1 cellular context compared by ENCODE assay signal in genomic region chr2:101692037-101692436, GRCh38.
TF ChIP-seq lines count a peak whose summit lies in the region.

No MANE protein-coding gene starts in this region.

TF ChIP-seq in IMR-90, 13 proteins besides CTCF, POLR2A, EP300 and RAD21 (continued from another document):
- TF ChIP-seq, protein P1, sequence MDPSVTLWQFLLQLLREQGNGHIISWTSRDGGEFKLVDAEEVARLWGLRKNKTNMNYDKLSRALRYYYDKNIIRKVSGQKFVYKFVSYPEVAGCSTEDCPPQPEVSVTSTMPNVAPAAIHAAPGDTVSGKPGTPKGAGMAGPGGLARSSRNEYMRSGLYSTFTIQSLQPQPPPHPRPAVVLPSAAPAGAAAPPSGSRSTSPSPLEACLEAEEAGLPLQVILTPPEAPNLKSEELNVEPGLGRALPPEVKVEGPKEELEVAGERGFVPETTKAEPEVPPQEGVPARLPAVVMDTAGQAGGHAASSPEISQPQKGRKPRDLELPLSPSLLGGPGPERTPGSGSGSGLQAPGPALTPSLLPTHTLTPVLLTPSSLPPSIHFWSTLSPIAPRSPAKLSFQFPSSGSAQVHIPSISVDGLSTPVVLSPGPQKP (IDR thresholded peaks at IDR 0.05; ENCODE audit: borderline replicate concordance, low read depth, low read length), result no peak
- TF ChIP-seq RCOR1 (IDR thresholded peaks at IDR 0.05; ENCODE audit: insufficient replicate concordance, low read length) (no peak), RFX5 (IDR thresholded peaks at IDR 0.05; ENCODE audit: low read depth, low read length) (no peak), MAZ (IDR thresholded peaks at IDR 0.05; ENCODE audit: borderline replicate concordance, low read depth, low read length) (no peak), NFE2L2 (IDR thresholded peaks at IDR 0.05; ENCODE audit: low read depth, low read length) (no peak), BHLHE40 (IDR thresholded peaks at IDR 0.05; ENCODE audit: low read depth, low read length) (no peak), MAFK (IDR thresholded peaks at IDR 0.05; ENCODE audit: low read depth, low read length) (no peak), MXI1 (IDR thresholded peaks at IDR 0.05; ENCODE audit: borderline replicate concordance, low read depth, low read length) (no peak)
- TF ChIP-seq, protein P2, sequence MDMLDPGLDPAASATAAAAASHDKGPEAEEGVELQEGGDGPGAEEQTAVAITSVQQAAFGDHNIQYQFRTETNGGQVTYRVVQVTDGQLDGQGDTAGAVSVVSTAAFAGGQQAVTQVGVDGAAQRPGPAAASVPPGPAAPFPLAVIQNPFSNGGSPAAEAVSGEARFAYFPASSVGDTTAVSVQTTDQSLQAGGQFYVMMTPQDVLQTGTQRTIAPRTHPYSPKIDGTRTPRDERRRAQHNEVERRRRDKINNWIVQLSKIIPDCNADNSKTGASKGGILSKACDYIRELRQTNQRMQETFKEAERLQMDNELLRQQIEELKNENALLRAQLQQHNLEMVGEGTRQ (IDR thresholded peaks at IDR 0.05; ENCODE audit: low read depth, low read length), result no peak
TF ChIP-seq in IMR-90: peak in this region for 0.
